8 cellular contexts compared by ENCODE assay signal in genomic region chr5:34656001-34656699, GRCh38. TPM values are rescaled to one million over a fixed set of nuclear protein-coding genes. Genes with fewer than 3 reads are reported as not detected.
DNase-seq lines count a peak whose midpoint lies in the region; ATAC-seq and TF ChIP-seq lines count a peak whose summit lies in the region.

Gene RAI14 (plus strand): TSS chr5:34656328. CDS start chr5:34686920, 30,592 bp downstream.

- H3K27me3 ChIP-seq in WERI-Rb-1 (ENCODE audit: insufficient read depth, low read depth, severe bottlenecking) (no peaks in the 10 kb centered on the region), dorsolateral prefrontal cortex (no peaks in the 10 kb centered on the region)

- TF ChIP-seq CTCF in LNCAP (IDR thresholded peaks at IDR 0.05) (peak; percentile 24; the same call in 1 of the 2 replicates), WERI-Rb-1 (IDR thresholded peaks at IDR 0.05; ENCODE audit: low read depth, low read length) (0 out of 2 replicates have a peak, but pooled peaks have one; percentile 19), dorsolateral prefrontal cortex (IDR thresholded peaks at IDR 0.05 in 54 of 56, conservative IDR thresholded peaks at IDR 0.05 in 2 of 56; ENCODE audit: low read depth in 1 of 56, partially characterized antibody in 56 of 56) (peak in 25 of 56 donors; percentile 5 to 52 (median 25))

- intact Hi-C loops in dorsolateral prefrontal cortex (cut with DNase I) = loop anchor here (5.0 to 10.0 kb wide), 5 partner anchors 154 to 241 kb away; no protein-coding TSS in a partner anchor
- intact Hi-C loops in left colon (cut with DNase I, micrococcal nuclease) = loop anchor here in 1 of 2 donors (5.0 to 10.0 kb wide), 2 partner anchors 131 to 181 kb away; partner anchors contain the start of gene TTC23L

- H3K36me3 ChIP-seq in WERI-Rb-1 = no peaks in the 10 kb centered on the region

- H3K27ac ChIP-seq in WERI-Rb-1 (peak within 1 kb of the TSS; percentile 30; the same call in 1 of the 2 replicates), dorsolateral prefrontal cortex (peak within 1 kb of the TSS; percentile 1 to 92 (median 84))

- in situ Hi-C loops in G401 (cut with HindIII; ENCODE audit: low sequenced_read_pairs) = no loop called here

- ATAC-seq in left colon (peak; percentile 84), GM18907 (IDR thresholded peaks at IDR 0.05; ENCODE audit: unreplicated experiment) (no peak)

- no peaks in the 10 kb centered on the region for H3K9me3 ChIP-seq in WERI-Rb-1 (ENCODE audit: severe bottlenecking)

- peak within 1 kb of the TSS; percentile 89 for H3K4me3 ChIP-seq in WERI-Rb-1 (ENCODE audit: low read depth, low read length)
- H3K4me3 ChIP-seq in dorsolateral prefrontal cortex = peak within 1 kb of the TSS; percentile 54 to 98 (median 89)

- DNase-seq in G401 (ENCODE audit: low spot score) (peak; percentile 52), WERI-Rb-1 (peak; percentile 76), dorsolateral prefrontal cortex (peak; percentile 37 to 82 (median 59)), left colon (peak; percentile 74 to 78)
- DNase-seq in stimulated activated CD4-positive, alpha-beta T cell treated with anti-CD3 and anti-CD28 coated beads, Interleukin-12 subunit alpha, Interleukin-12 subunit beta, amount 100 ng/mL, for 4 hours = peak; percentile 22
- no peak for DNase-seq in effector CD4-positive, alpha-beta T cell

RNA-seq across cellular contexts. Expression of gene RAI14, which starts in this region (rescaled TPM):
- 20.0 and 25.5 TPM in 2 replicates for total RNA-seq in G401 (2014; rRNA removed; shearing (Covaris generic))
- total RNA-seq in dorsolateral prefrontal cortex (10 to 100 TPM in 88 of 120 experiments, 1 to 10 TPM in 32; 5.6 to 30.9 (median 12.5) TPM), left colon (10 to 100 TPM; 11.3 to 32.2 TPM)
